22 cellular contexts compared by ENCODE assay signal in the genomic region with DNA sequence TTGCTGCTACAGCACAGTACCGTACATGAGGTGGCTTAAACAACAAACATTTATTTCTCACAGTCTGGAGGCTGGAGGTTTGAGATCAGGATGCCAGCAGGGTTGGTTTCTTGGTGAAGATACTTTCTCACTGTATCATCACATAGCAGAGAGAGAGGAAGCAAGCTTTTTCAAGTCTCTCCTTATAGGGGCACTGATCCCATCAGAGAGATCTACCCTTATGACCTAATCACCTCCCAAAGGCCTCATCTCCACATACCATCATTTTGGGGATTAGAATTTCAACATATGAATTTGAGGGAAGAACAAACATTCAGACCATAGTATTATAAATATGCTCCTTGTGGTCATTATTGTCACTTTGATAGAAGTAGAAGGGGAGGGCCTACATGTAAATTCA.
DNase-seq lines count a peak whose midpoint lies in the region; ATAC-seq, FAIRE-seq and TF ChIP-seq lines count a peak whose summit lies in the region.
"Had no signal": no experiment of that assay in that cellular context is flagged by ENCODE, and none has a peak within 500 bp of the region (broad histone marks: within the 10 kb centered on the region; RNA-seq: fewer than 3 reads in every experiment).

No MANE protein-coding gene starts in this region.

- H3K4me2 ChIP-seq in A549 = peak overlapping the region; percentile 82; the same call in 2 of the 3 replicates

- POLR2A ChIA-PET in A549 (lab: Yijun Ruan, JAX) = interaction anchor here (1.8 kb wide), 1 partner anchor 636 kb away, joined by 8 read pairs; a partner anchor contains a TSS

- ATAC-seq in A549 = no peak

- H3K27ac ChIP-seq in A549 = no peak overlapping the region
- H3K27ac ChIP-seq: C4-2B, RWPE1, SK-N-MC had no signal

- TF ChIP-seq POLR2A in A549 (IDR thresholded peaks at IDR 0.05; ENCODE audit: low read length) (no peak), erythroblast (IDR thresholded peaks at IDR 0.05; ENCODE audit: low read length) (no peak)

- CTCF ChIA-PET in A549 (lab: Yijun Ruan, JAX) = interaction anchor here (0.6 to 8.3 kb wide), 19 partner anchors 8 to 1197 kb away, joined by 3 to 83 read pairs (median 5); a partner anchor contains a TSS

- H3K4me3 ChIP-seq in A549 (no peak overlapping the region), cardiac fibroblast (replicated peaks in 1 of 2; ENCODE audit: low read depth in 2 of 2, low read length in 2 of 2) (no peak overlapping the region)
- H3K4me3 ChIP-seq: SK-N-MC had no signal

- 13% methylated on average over 1 of the region's 1 CpG for WGBS in A549 (ENCODE audit: missing lambda C conversion rate)

- no peak for TF ChIP-seq CTCF in A549 (IDR thresholded peaks at IDR 0.05)
- TF ChIP-seq CTCF in cardiac fibroblast (IDR thresholded peaks at IDR 0.05; ENCODE audit: low read depth, low read length) = no peak

- H3K9me3 ChIP-seq in A549 = peaks cover 13% of the 10 kb centered on the region; the same call in 1 of the 3 replicates

- no peak for TF ChIP-seq RAD21 in A549 (conservative IDR thresholded peaks at IDR 0.05 in 1 of 2, IDR thresholded peaks at IDR 0.05 in 1 of 2)

- no peak for FAIRE-seq in A549 (lab: Jason Lieb, UNC)
- FAIRE-seq in HTR-8/SVneo (lab: Jason Lieb, UNC) = no peak
- FAIRE-seq: A204.1 had no signal

- peaks cover 48% of the 10 kb centered on the region for H3K4me1 ChIP-seq in A549

- no peak for TF ChIP-seq EP300 in A549 (IDR thresholded peaks at IDR 0.05)

- DNase-seq in A549 (ENCODE audit: low read depth in 1 of 2, low spot score in 1 of 2) = no peak
- peak; percentile 27 for DNase-seq in GM04503 (ENCODE audit: low read depth)
- peak; percentile 7 to 29 for DNase-seq in cardiac fibroblast (ENCODE audit: low read depth in 2 of 2)
- peak; percentile 9 for DNase-seq in kidney tubule cell (ENCODE audit: low spot score)
- DNase-seq in HTR-8/SVneo (ENCODE audit: insufficient read length, low spot score) = no peak
- no peak for DNase-seq in NCI-H1105 treated with DMSO at 0.1 percent for 48 hours (lab: John Stamatoyannopoulos, UW)
- no peak for DNase-seq in AG08396 (ENCODE audit: low spot score)
- no peak for DNase-seq in erythroblast (lab: John Stamatoyannopoulos, UW)
- DNase-seq: AML-193; CD8-positive, alpha-beta memory T cell; GF-D8; Karpas-422; NCI-H1417 treated with DMSO at 0.1 percent for 48 hours; NCI-H1930; NCI-H2227 treated with DMSO at 0.1 percent for 48 hours; NCI-H510A; NCI-H748 treated with DMSO at 0.1 percent for 48 hours; SHP77 treated with DMSO at 0.1 percent for 48 hours had no signal

TF ChIP-seq in A549, 52 proteins besides CTCF, POLR2A, EP300 and RAD21:
- TF ChIP-seq, protein P1, sequence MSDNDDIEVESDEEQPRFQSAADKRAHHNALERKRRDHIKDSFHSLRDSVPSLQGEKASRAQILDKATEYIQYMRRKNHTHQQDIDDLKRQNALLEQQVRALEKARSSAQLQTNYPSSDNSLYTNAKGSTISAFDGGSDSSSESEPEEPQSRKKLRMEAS (IDR thresholded peaks at IDR 0.05) = no peak
- TF ChIP-seq TFCP2L1 (CRISPR knock-in tag; IDR thresholded peaks at IDR 0.05) (no peak), CHD2 (IDR thresholded peaks at IDR 0.05; ENCODE audit: low read length, partially characterized antibody) (no peak), HOXA7 (CRISPR knock-in tag; IDR thresholded peaks at IDR 0.05) (no peak), CEBPB (IDR thresholded peaks at IDR 0.05) (no peak), MAFK (IDR thresholded peaks at IDR 0.05; ENCODE audit: partially characterized antibody) (no peak), HOXB5 (CRISPR knock-in tag; IDR thresholded peaks at IDR 0.05) (no peak), JUN (IDR thresholded peaks at IDR 0.05) (no peak), RARB (CRISPR knock-in tag; IDR thresholded peaks at IDR 0.05) (no peak), RFX5 (IDR thresholded peaks at IDR 0.05) (no peak), GATA3 (IDR thresholded peaks at IDR 0.05; ENCODE audit: borderline replicate concordance) (no peak), KDM5A (IDR thresholded peaks at IDR 0.05) (no peak), ZSCAN20 (CRISPR knock-in tag; IDR thresholded peaks at IDR 0.05) (no peak), ZC3H11A (IDR thresholded peaks at IDR 0.05) (no peak), NR3C1 (IDR thresholded peaks at IDR 0.05) (no peak), NFE2L2 (conservative IDR thresholded peaks at IDR 0.05; ENCODE audit: low read length) (no peak), RNF2 (IDR thresholded peaks at IDR 0.05; ENCODE audit: borderline replicate concordance, low read depth) (no peak)
- TF ChIP-seq, protein P2, sequence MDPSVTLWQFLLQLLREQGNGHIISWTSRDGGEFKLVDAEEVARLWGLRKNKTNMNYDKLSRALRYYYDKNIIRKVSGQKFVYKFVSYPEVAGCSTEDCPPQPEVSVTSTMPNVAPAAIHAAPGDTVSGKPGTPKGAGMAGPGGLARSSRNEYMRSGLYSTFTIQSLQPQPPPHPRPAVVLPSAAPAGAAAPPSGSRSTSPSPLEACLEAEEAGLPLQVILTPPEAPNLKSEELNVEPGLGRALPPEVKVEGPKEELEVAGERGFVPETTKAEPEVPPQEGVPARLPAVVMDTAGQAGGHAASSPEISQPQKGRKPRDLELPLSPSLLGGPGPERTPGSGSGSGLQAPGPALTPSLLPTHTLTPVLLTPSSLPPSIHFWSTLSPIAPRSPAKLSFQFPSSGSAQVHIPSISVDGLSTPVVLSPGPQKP (IDR thresholded peaks at IDR 0.05; ENCODE audit: low read depth, low read length) = no peak

Comparison
In these comparisons a context has a peak if more than half of its experiments do, and no peak if none do; other contexts are left out.
1. DNase-seq: peak in GM04503 (single experiment), cardiac fibroblast (2 of 2) and kidney tubule cell (single experiment); none in A549 (0 of 2), HTR-8/SVneo (single experiment), NCI-H1105 treated with DMSO at 0.1 percent for 48 hours (single experiment), AG08396 (single experiment) and erythroblast (0 of 2).